In the genomic region with DNA sequence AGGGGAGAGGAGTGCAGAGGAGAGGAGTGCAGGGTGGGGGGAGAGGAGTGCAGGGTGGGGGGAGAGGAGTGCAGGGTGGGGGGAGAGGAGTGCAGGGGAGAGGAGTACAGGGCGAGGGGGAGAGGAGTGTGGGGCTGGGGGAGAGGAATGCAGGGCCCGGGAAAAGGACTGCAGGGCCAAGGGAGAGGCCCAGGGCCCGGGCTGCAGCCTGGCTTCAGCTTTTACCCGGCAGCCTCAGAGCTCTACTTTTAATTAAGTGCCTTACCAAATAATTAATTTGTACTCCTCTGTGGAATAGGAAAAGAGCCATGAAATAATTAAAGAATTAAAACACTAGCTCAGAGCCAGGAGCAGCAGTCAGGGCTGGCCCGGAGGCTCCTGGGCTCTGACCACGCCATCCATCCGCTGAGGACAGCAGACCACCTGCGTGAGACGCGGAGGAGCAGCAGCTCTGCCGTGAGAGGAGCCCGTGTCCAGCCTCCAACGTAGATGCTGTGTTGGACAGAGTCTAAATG, we compare ENCODE assay signal across 1 cellular context.
TF ChIP-seq lines count a peak whose summit lies in the region.

No MANE protein-coding gene starts in this region.

TF ChIP-seq in H1, 55 proteins besides CTCF, POLR2A, EP300 and RAD21 (continued from another document):
- no peak for TF ChIP-seq NANOG (IDR thresholded peaks at IDR 0.05; ENCODE audit: insufficient read depth, low read depth, low read length, poor library complexity, severe bottlenecking)
- no peak for TF ChIP-seq BACH1 (IDR thresholded peaks at IDR 0.05; ENCODE audit: low read length)
- TF ChIP-seq TAF1 (IDR thresholded peaks at IDR 0.05; ENCODE audit: low read depth, low read length), result no peak
- no peak for TF ChIP-seq ZNF274 (IDR thresholded peaks at IDR 0.05; ENCODE audit: borderline replicate concordance, extremely low read depth, low read length)
- no peak for TF ChIP-seq CHD2 (IDR thresholded peaks at IDR 0.05; ENCODE audit: low read length)
- TF ChIP-seq, protein P1, sequence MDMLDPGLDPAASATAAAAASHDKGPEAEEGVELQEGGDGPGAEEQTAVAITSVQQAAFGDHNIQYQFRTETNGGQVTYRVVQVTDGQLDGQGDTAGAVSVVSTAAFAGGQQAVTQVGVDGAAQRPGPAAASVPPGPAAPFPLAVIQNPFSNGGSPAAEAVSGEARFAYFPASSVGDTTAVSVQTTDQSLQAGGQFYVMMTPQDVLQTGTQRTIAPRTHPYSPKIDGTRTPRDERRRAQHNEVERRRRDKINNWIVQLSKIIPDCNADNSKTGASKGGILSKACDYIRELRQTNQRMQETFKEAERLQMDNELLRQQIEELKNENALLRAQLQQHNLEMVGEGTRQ (IDR thresholded peaks at IDR 0.05; ENCODE audit: low read length), result no peak
- TF ChIP-seq BCL11A (IDR thresholded peaks at IDR 0.05; ENCODE audit: low read depth in 2 of 2, low read length in 2 of 2), result no peak
- no peak for TF ChIP-seq SP1 (IDR thresholded peaks at IDR 0.05; ENCODE audit: low read depth, low read length)
- no peak for TF ChIP-seq SP2 (IDR thresholded peaks at IDR 0.05; ENCODE audit: low read length)
- no peak for TF ChIP-seq RFX5 (IDR thresholded peaks at IDR 0.05; ENCODE audit: borderline replicate concordance, low read depth, low read length)
- TF ChIP-seq, protein P2, sequence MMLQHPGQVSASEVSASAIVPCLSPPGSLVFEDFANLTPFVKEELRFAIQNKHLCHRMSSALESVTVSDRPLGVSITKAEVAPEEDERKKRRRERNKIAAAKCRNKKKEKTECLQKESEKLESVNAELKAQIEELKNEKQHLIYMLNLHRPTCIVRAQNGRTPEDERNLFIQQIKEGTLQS (IDR thresholded peaks at IDR 0.05; ENCODE audit: insufficient read depth, low read depth, low read length), result no peak
